In the genomic region with DNA sequence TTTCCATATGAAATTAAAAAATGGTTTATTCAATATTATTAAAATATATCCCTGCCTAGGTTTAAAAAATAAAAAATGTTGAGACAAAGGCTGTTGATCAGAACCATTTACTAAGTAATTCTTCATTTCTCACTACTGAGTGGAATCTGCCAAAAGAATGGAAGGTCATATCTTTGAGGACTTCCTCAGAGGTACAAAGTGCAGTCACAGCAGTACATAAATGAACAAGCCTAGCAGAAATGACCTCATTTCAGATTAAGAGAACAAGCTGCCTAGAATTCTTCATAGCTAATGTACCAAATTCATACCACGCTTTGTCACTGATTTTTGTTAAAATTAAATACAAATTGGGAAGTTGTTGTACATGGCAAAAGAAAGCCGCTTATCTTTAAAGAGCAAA, we compare ENCODE assay signal across 25 cellular contexts.
"Had no signal": no experiment of that assay in that cellular context is flagged by ENCODE, and none has a peak within 500 bp of the region (broad histone marks: within the 10 kb centered on the region; RNA-seq: fewer than 3 reads in every experiment).

No MANE protein-coding gene starts in this region.

- ATAC-seq: activated T-cell treated with anti-CD3 and anti-CD28 coated beads, Interleukin-2, amount 50 U/mL, for 72 hours; T-cell had no signal

- H3K36me3 ChIP-seq: adrenal gland had no signal

- H3K9me3 ChIP-seq: adrenal gland had no signal

- H3K4me1 ChIP-seq: adrenal gland had no signal

- DNase-seq: activated CD4-positive, alpha-beta memory T cell treated with anti-CD3 and anti-CD28 coated beads, Interleukin-2, amount 10 ng/mL, durations not matched to agents 7 days and 5 days; activated CD4-positive, alpha-beta T cell treated with anti-CD3 and anti-CD28 coated beads, Interleukin-2, amount 10 ng/mL, durations not matched to agents 7 days and 5 days; activated CD4-positive, CD25-positive, alpha-beta regulatory T cell; activated naive CD4-positive, alpha-beta T cell treated with anti-CD3 and anti-CD28 coated beads, Interleukin-2, amount 50 U/mL, for 16 hours; activated naive CD8-positive, alpha-beta T cell treated with anti-CD3 and anti-CD28 coated beads, Interleukin-2, amount 10 ng/mL, durations not matched to agents 7 days and 5 days; activated T-cell treated with anti-CD3 and anti-CD28 coated beads for 4 hours; activated T-cell treated with anti-CD3 and anti-CD28 coated beads, Interleukin-2, amount 50 U/mL, for 72 hours; adrenal gland; anterior cingulate cortex; central memory CD4-positive, alpha-beta T cell; KG1; NCI-H1092; NCI-H1417; NCI-H1930; NCI-H2171; NCI-H226; NCI-H526; NCI-H82; SIG-M5; T-cell; T-helper 2 cell; T1000 had no signal

- H3K27ac ChIP-seq: adrenal gland, VCaP had no signal

- FAIRE-seq: bronchial epithelial cell, TTC549 had no signal

- H3K4me3 ChIP-seq: adrenal gland had no signal

- H3K27me3 ChIP-seq: adrenal gland had no signal
